In genomic region chr6:136550330-136551071, GRCh38 we compare ENCODE assay signal across 8 cellular contexts. TPM values are rescaled to one million over a fixed set of nuclear protein-coding genes. Genes with fewer than 3 reads are reported as not detected.
DNase-seq lines count a peak whose midpoint lies in the region; ATAC-seq, FAIRE-seq and TF ChIP-seq lines count a peak whose summit lies in the region.

Gene MAP7, minus strand, starts transcription at chr6:136550422. Its CDS starts 14 bp downstream, at chr6:136550408.

- peak within 1 kb of the TSS; percentile 86 for H3K4me3 ChIP-seq in left ventricle myocardium inferior
- peak within 1 kb of the TSS; percentile 44 to 69 for H3K4me3 ChIP-seq in uterus

- intact Hi-C loops in left ventricle myocardium inferior (cut with micrococcal nuclease) (no loop called here), posterior vena cava (cut with DNase I) (no loop called here), uterus (cut with DNase I; ENCODE audit: low total_unique reads) (no loop called here)

- peaks cover 39% of the 10 kb centered on the region for H3K27me3 ChIP-seq in left ventricle myocardium inferior (ENCODE audit: low read depth)
- peaks cover 0 to 5% of the 10 kb centered on the region in 2 donors for H3K27me3 ChIP-seq in uterus

- H3K9me3 ChIP-seq in left ventricle myocardium inferior (replicated peaks) (no peaks in the 10 kb centered on the region), uterus (no peaks in the 10 kb centered on the region)

- ATAC-seq in GM21360 (IDR thresholded peaks at IDR 0.05; ENCODE audit: unreplicated experiment): peak; percentile 70
- ATAC-seq in activated naive CD4-positive, alpha-beta T cell treated with anti-CD3 and anti-CD28 coated beads, Interleukin-2, amount 50 U/mL, for 72 hours: peak; percentile 92 to 99

- no peak for FAIRE-seq in HTR-8/SVneo (lab: Jason Lieb, UNC)

- H3K36me3 Mint-ChIP-seq in activated naive CD4-positive, alpha-beta T cell treated with anti-CD3 and anti-CD28 coated beads, Interleukin-2, amount 50 U/mL, for 72 hours: no peaks in the 10 kb centered on the region

- no peak within 1 kb of the TSS for H3K27ac Mint-ChIP-seq in activated naive CD4-positive, alpha-beta T cell treated with anti-CD3 and anti-CD28 coated beads, Interleukin-2, amount 50 U/mL, for 72 hours

- peak; percentile 92 for DNase-seq in COLO668 (lab: John Stamatoyannopoulos, UW; ENCODE audit: unreplicated experiment)
- peak; percentile 50 for DNase-seq in HTR-8/SVneo (ENCODE audit: insufficient read length, low spot score)
- DNase-seq in SK-N-DZ (ENCODE audit: low spot score): peak; percentile 34
- DNase-seq in activated naive CD4-positive, alpha-beta T cell treated with anti-CD3 and anti-CD28 coated beads, Interleukin-2, amount 50 U/mL, for 72 hours (ENCODE audit: low spot score in 2 of 2): peak; percentile 68 to 80
- peak; percentile 51 for DNase-seq in left ventricle myocardium inferior
- DNase-seq in posterior vena cava (ENCODE audit: low spot score): peak; percentile 85
- peak; percentile 20 to 47 for DNase-seq in uterus

- peak; percentile 87 for TF ChIP-seq CTCF in left ventricle myocardium inferior (IDR thresholded peaks at IDR 0.05; ENCODE audit: borderline replicate concordance)
- TF ChIP-seq CTCF in uterus (IDR thresholded peaks at IDR 0.05): peak; percentile 34 to 82 (median 74)

- TF ChIP-seq POLR2A in uterus (IDR thresholded peaks at IDR 0.05): peak in 1 of 2 donors; percentile 37

- no peaks in the 10 kb centered on the region for H3K9me3 Mint-ChIP-seq in activated naive CD4-positive, alpha-beta T cell treated with anti-CD3 and anti-CD28 coated beads, Interleukin-2, amount 50 U/mL, for 72 hours

- no peak within 1 kb of the TSS for H3K27ac ChIP-seq in left ventricle myocardium inferior (replicated peaks)
- H3K27ac ChIP-seq in uterus: no peak within 1 kb of the TSS

- H3K4me1 ChIP-seq in left ventricle myocardium inferior (peaks cover 21% of the 10 kb centered on the region), uterus (peaks cover 0 to 6% of the 10 kb centered on the region in 2 donors)

- H3K36me3 ChIP-seq in left ventricle myocardium inferior (peaks cover 2% of the 10 kb centered on the region), uterus (no peaks in the 10 kb centered on the region)

RNA-seq across cellular contexts. Expression of gene MAP7, which starts in this region (rescaled TPM):
- polyA plus RNA-seq in SK-N-DZ (2014; cell fraction: cytosol; rRNA removed): 2.5 TPM in 2 replicates
- polyA plus RNA-seq in SK-N-DZ (2014; cell fraction: nucleus; rRNA removed): 2.5 and 3.0 TPM in 2 replicates
- 1 to 10 TPM; 1.3 to 2.7 TPM for total RNA-seq in activated naive CD4-positive, alpha-beta T cell treated with anti-CD3 and anti-CD28 coated beads, Interleukin-2, amount 50 U/mL, for 72 hours
- 3.1 TPM for total RNA-seq in left ventricle myocardium inferior
- 1 to 10 TPM; 2.7 to 3.1 TPM for total RNA-seq in posterior vena cava
- 1 to 10 TPM in 2 of 4 donors, under 1 TPM in 2; 0.29 to 6.8 (median 1.1) TPM for total RNA-seq in uterus

Comparison
In these comparisons a context has a peak if more than half of its experiments do, and no peak if none do; other contexts are left out.
1. DNase-seq: peak in every context shown above with its lines; median percentile 92 in COLO668; 85 in posterior vena cava; 74 in activated naive CD4-positive, alpha-beta T cell treated with anti-CD3 and anti-CD28 coated beads, Interleukin-2, amount 50 U/mL, for 72 hours; 51 in left ventricle myocardium inferior; 50 in HTR-8/SVneo; 34 in SK-N-DZ; 34 in uterus.